In the genomic region with DNA sequence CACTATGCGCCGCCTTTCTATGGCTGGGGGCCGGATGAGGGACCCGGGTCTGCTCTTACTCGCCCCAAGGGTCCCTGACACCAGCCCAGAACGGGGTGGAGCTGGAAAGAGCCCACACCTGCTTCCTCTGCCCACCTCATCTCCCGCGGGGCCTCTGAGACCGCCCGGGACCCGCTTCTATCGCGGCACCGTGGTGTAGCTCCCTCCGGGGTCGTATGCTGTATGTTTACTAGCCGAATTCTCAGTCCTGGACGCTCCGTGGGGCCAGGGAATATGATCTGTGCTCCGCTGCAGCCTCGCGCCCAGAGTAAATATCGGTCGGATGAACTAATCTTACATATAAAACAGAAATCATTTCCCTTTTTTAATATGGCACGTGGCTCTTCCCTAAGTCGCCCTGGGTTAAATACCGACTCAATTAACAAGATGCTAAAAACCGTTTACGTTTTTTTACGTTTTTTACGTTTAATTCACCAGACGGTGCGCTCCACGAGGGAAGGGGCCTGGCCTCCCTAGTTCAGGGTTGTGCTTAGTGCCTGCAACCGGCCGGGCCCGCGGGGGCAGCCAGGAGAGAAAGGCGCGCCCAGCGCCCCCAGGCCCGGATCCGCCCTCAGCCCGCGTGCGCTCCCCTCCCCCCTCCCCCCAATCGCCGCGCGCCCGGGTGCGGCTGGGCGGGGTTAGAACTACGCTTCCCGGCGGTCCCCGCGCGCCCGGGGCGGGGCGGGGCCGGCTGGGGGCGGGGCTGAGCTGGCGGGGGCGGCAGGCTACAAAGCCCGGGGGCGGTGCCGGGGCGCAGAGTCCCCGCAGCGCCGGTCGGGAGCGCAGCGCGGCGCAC, we compare ENCODE assay signal across 9 cellular contexts. TPM values are rescaled to one million over a fixed set of nuclear protein-coding genes. Genes with fewer than 3 reads are reported as not detected.
A peak's percentile ranks its signal among the peaks of the same experiment; 100 is the strongest.
DNase-seq lines count a peak whose midpoint lies in the region; ATAC-seq, FAIRE-seq and TF ChIP-seq lines count a peak whose summit lies in the region.
"Had no signal": no experiment of that assay in that cellular context is flagged by ENCODE, and none has a peak within 500 bp of the region (broad histone marks: within the 10 kb centered on the region; RNA-seq: fewer than 3 reads in every experiment).

A gene (plus strand): TSS at position 793 of the 835 bp plus-strand sequence. CDS start 186 bp downstream, outside the sequence.

- peak within 1 kb of the TSS; percentile 30 for H3K4me2 ChIP-seq in neural cell (ENCODE audit: low read length)

- TF ChIP-seq CTCF in C4-2B (conservative IDR thresholded peaks at IDR 0.05) = no peak
- TF ChIP-seq CTCF in neural cell (IDR thresholded peaks at IDR 0.05; ENCODE audit: poor library complexity, severe bottlenecking) = no peak

- peak; percentile 70 for FAIRE-seq in GM19239 (lab: Jason Lieb, UNC)
- FAIRE-seq: colon had no signal

- ATAC-seq in HG03469 (IDR thresholded peaks at IDR 0.05; ENCODE audit: unreplicated experiment) = peak; percentile 22
- peak; percentile 53 for ATAC-seq in stimulated activated naive CD8-positive, alpha-beta T cell treated with anti-CD3 and anti-CD28 coated beads, Interleukin-15, amount 100 ng/mL, for 72 hours

- H2AFZ ChIP-seq in neural cell (ENCODE audit: low read depth, low read length) = peak within 1 kb of the TSS; percentile 32

- DNase-seq in GM19239 (ENCODE audit: insufficient read length, low spot score) (peak; percentile 87), RPMI7951 (ENCODE audit: low read depth) (peak; percentile 73), fibroblast of the conjunctiva (ENCODE audit: low read depth) (peak; percentile 16)
- DNase-seq in activated effector memory CD4-positive, alpha-beta T cell treated with Interleukin-2 at 50 U/mL for 16 hours = peak; percentile 64
- peak; percentile 83 to 85 for DNase-seq in stimulated activated naive CD8-positive, alpha-beta T cell treated with anti-CD3 and anti-CD28 coated beads, Interleukin-15, amount 100 ng/mL, for 72 hours

- H3K27me3 Mint-ChIP-seq in stimulated activated naive CD8-positive, alpha-beta T cell treated with anti-CD3 and anti-CD28 coated beads, Interleukin-15, amount 100 ng/mL, for 72 hours = no peaks in the 10 kb centered on the region

- H3K27ac Mint-ChIP-seq in stimulated activated naive CD8-positive, alpha-beta T cell treated with anti-CD3 and anti-CD28 coated beads, Interleukin-15, amount 100 ng/mL, for 72 hours = peak within 1 kb of the TSS; percentile 98

- no peaks in the 10 kb centered on the region for H4K20me1 ChIP-seq in neural cell (ENCODE audit: insufficient read depth)

- peak within 1 kb of the TSS; percentile 57 for H3K9ac ChIP-seq in neural cell (ENCODE audit: low read length)

- H3K9me3 Mint-ChIP-seq in stimulated activated naive CD8-positive, alpha-beta T cell treated with anti-CD3 and anti-CD28 coated beads, Interleukin-15, amount 100 ng/mL, for 72 hours = no peaks in the 10 kb centered on the region

- no peaks in the 10 kb centered on the region for H3K9me2 ChIP-seq in neural cell (ENCODE audit: insufficient read depth, low read length)

- H3F3A ChIP-seq in neural cell (ENCODE audit: insufficient read depth, low read length, poor library complexity, severe bottlenecking) = no peaks in the 10 kb centered on the region

- no peaks in the 10 kb centered on the region for H3K36me3 ChIP-seq in neural cell (ENCODE audit: insufficient read depth, low read length)

- no peak for TF ChIP-seq RAD21 in neural cell (conservative IDR thresholded peaks at IDR 0.05)

- H3K4me3 ChIP-seq in neural cell (ENCODE audit: low read length) = peak within 1 kb of the TSS; percentile 70

- H3K79me2 ChIP-seq in neural cell (replicated peaks; ENCODE audit: insufficient read depth, low read length) = no peaks in the 10 kb centered on the region

- TF ChIP-seq EP300 in neural cell (conservative IDR thresholded peaks at IDR 0.05; ENCODE audit: poor library complexity, severe bottlenecking) = no peak

- peak within 1 kb of the TSS; percentile 95 to 96 for H3K4me3 Mint-ChIP-seq in stimulated activated naive CD8-positive, alpha-beta T cell treated with anti-CD3 and anti-CD28 coated beads, Interleukin-15, amount 100 ng/mL, for 72 hours

- peak within 1 kb of the TSS; percentile 75 for H3K27ac ChIP-seq in C4-2B
- no peak within 1 kb of the TSS for H3K27ac ChIP-seq in neural cell (ENCODE audit: low read length)

- no peaks in the 10 kb centered on the region for H3K9me3 ChIP-seq in neural cell (ENCODE audit: low read length)

- peaks cover 47% of the 10 kb centered on the region for H3K4me1 Mint-ChIP-seq in stimulated activated naive CD8-positive, alpha-beta T cell treated with anti-CD3 and anti-CD28 coated beads, Interleukin-15, amount 100 ng/mL, for 72 hours

- H3K27me3 ChIP-seq in neural cell (ENCODE audit: insufficient read depth, low read depth, low read length) = peaks cover 8% of the 10 kb centered on the region

TF ChIP-seq in neural cell, 6 proteins besides CTCF, POLR2A, EP300 and RAD21:
- TF ChIP-seq SMC3 (conservative IDR thresholded peaks at IDR 0.05; ENCODE audit: poor library complexity) (no peak), MXI1 (conservative IDR thresholded peaks at IDR 0.05; ENCODE audit: poor library complexity, severe bottlenecking) (no peak), POLR2AphosphoS5 (IDR thresholded peaks at IDR 0.05) (no peak), EZH2 (IDR thresholded peaks at IDR 0.05; ENCODE audit: borderline replicate concordance, insufficient read depth, low read length, poor library complexity, severe bottlenecking) (no peak), TAF1 (IDR thresholded peaks at IDR 0.05; ENCODE audit: low read depth) (no peak)
- TF ChIP-seq, protein P1, sequence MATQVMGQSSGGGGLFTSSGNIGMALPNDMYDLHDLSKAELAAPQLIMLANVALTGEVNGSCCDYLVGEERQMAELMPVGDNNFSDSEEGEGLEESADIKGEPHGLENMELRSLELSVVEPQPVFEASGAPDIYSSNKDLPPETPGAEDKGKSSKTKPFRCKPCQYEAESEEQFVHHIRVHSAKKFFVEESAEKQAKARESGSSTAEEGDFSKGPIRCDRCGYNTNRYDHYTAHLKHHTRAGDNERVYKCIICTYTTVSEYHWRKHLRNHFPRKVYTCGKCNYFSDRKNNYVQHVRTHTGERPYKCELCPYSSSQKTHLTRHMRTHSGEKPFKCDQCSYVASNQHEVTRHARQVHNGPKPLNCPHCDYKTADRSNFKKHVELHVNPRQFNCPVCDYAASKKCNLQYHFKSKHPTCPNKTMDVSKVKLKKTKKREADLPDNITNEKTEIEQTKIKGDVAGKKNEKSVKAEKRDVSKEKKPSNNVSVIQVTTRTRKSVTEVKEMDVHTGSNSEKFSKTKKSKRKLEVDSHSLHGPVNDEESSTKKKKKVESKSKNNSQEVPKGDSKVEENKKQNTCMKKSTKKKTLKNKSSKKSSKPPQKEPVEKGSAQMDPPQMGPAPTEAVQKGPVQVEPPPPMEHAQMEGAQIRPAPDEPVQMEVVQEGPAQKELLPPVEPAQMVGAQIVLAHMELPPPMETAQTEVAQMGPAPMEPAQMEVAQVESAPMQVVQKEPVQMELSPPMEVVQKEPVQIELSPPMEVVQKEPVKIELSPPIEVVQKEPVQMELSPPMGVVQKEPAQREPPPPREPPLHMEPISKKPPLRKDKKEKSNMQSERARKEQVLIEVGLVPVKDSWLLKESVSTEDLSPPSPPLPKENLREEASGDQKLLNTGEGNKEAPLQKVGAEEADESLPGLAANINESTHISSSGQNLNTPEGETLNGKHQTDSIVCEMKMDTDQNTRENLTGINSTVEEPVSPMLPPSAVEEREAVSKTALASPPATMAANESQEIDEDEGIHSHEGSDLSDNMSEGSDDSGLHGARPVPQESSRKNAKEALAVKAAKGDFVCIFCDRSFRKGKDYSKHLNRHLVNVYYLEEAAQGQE (IDR thresholded peaks at IDR 0.05; ENCODE audit: borderline replicate concordance) = no peak

RNA-seq across cellular contexts. Expression of the gene that starts here (rescaled TPM):
- 9.9 and 10.3 TPM in 2 replicates for total RNA-seq in RPMI7951 (2014; rRNA removed; shearing (Covaris generic))
- 19.0 and 21.5 TPM in 2 replicates for polyA plus RNA-seq in neural cell
- polyA minus RNA-seq in neural cell = 13.9 and 19.0 TPM in 2 replicates

Comparison
In these comparisons a context has a peak if more than half of its experiments do, and no peak if none do; other contexts are left out.
1. DNase-seq: peak in every context shown above with its lines; median percentile 87 in GM19239; 84 in stimulated activated naive CD8-positive, alpha-beta T cell treated with anti-CD3 and anti-CD28 coated beads, Interleukin-15, amount 100 ng/mL, for 72 hours; 73 in RPMI7951; 64 in activated effector memory CD4-positive, alpha-beta T cell treated with Interleukin-2 at 50 U/mL for 16 hours; 16 in fibroblast of the conjunctiva.